ENCODE assay signal across 8 cellular contexts in genomic region chr12:15701721-15702156, GRCh38.
DNase-seq lines count a peak whose midpoint lies in the region; ATAC-seq and TF ChIP-seq lines count a peak whose summit lies in the region.

No MANE protein-coding gene starts in this region.

- peaks cover 23% of the 10 kb centered on the region for H3K36me3 Mint-ChIP-seq in HFFc6 (ENCODE audit: low read depth)

- peaks cover 73% of the 10 kb centered on the region for H3K4me1 Mint-ChIP-seq in HFFc6 (ENCODE audit: low read depth)

- peak overlapping the region; percentile 71 for H3K27ac Mint-ChIP-seq in HFFc6

- no peaks in the 10 kb centered on the region for H3K36me3 ChIP-seq in ascending aorta
- H3K36me3 ChIP-seq in right atrium auricular region, result no peaks in the 10 kb centered on the region
- H3K36me3 ChIP-seq in stomach, result no peaks in the 10 kb centered on the region

- intact Hi-C loops in ascending aorta (cut with DNase I) (loop anchor here (2.0 to 10.0 kb wide), 3 partner anchors 25 to 167 kb away; no protein-coding TSS in a partner anchor), stomach (cut with DNase I; ENCODE audit: low total_unique reads) (no loop called here)

- H3K9me3 ChIP-seq in ascending aorta, result no peaks in the 10 kb centered on the region
- H3K9me3 ChIP-seq in right atrium auricular region, result no peaks in the 10 kb centered on the region
- no peaks in the 10 kb centered on the region for H3K9me3 ChIP-seq in stomach

- H3K27me3 Mint-ChIP-seq in HFFc6 (ENCODE audit: insufficient read depth), result no peaks in the 10 kb centered on the region

- no peaks in the 10 kb centered on the region for H3K27me3 ChIP-seq in ascending aorta
- no peaks in the 10 kb centered on the region for H3K27me3 ChIP-seq in right atrium auricular region
- no peaks in the 10 kb centered on the region for H3K27me3 ChIP-seq in stomach

- H3K4me3 Mint-ChIP-seq in HFFc6, result peak overlapping the region; percentile 47

- no peak for TF ChIP-seq CTCF in HFFc6 (IDR thresholded peaks at IDR 0.05)
- no peak for TF ChIP-seq CTCF in ascending aorta (IDR thresholded peaks at IDR 0.05)
- TF ChIP-seq CTCF in right atrium auricular region (IDR thresholded peaks at IDR 0.05), result no peak
- TF ChIP-seq CTCF in stomach (IDR thresholded peaks at IDR 0.05), result no peak

- 29 to 49% (median 42%) methylated on average over 3 of the region's 3 CpGs for WGBS in stomach, 5 donors

- no peaks in the 10 kb centered on the region for H3K9me3 Mint-ChIP-seq in HFFc6

- DNase-seq in HFFc6 (peak; percentile 56), ascending aorta (ENCODE audit: low spot score in 2 of 2) (no peak), right atrium auricular region (ENCODE audit: low spot score) (no peak), stomach (no peak), NCI-H82 treated with DMSO at 0.1 percent for 48 hours (lab: John Stamatoyannopoulos, UW; ENCODE audit: unreplicated experiment) (no peak), NCI-H2227 (lab: John Stamatoyannopoulos, UW; ENCODE audit: unreplicated experiment) (no peak)

- no peak for TF ChIP-seq EP300 in stomach (IDR thresholded peaks at IDR 0.05)

- H3K4me3 ChIP-seq in ascending aorta (peak overlapping the region in 1 of 2 donors; percentile 4), right atrium auricular region (no peak overlapping the region), stomach (no peak overlapping the region)

- H3K27ac ChIP-seq in ascending aorta (peak overlapping the region; percentile 87 to 90), right atrium auricular region (peak overlapping the region; percentile 54 to 80), stomach (peak overlapping the region in 4 of 5 donors; percentile 27 to 76 (median 52))

- no peak for TF ChIP-seq POLR2A in stomach (IDR thresholded peaks at IDR 0.05)

- ATAC-seq in HG02884 (IDR thresholded peaks at IDR 0.05; ENCODE audit: unreplicated experiment) (no peak), HG03378 (IDR thresholded peaks at IDR 0.05; ENCODE audit: unreplicated experiment) (no peak)

- peaks cover 9 to 71% of the 10 kb centered on the region in 2 donors for H3K4me1 ChIP-seq in ascending aorta
- H3K4me1 ChIP-seq in right atrium auricular region, result peaks cover 0 to 51% of the 10 kb centered on the region in 2 donors
- H3K4me1 ChIP-seq in stomach, result peaks cover 14 to 72% (median 37%) of the 10 kb centered on the region in 4 donors
